ENCODE assay signal across 3 cellular contexts in the genomic region with DNA sequence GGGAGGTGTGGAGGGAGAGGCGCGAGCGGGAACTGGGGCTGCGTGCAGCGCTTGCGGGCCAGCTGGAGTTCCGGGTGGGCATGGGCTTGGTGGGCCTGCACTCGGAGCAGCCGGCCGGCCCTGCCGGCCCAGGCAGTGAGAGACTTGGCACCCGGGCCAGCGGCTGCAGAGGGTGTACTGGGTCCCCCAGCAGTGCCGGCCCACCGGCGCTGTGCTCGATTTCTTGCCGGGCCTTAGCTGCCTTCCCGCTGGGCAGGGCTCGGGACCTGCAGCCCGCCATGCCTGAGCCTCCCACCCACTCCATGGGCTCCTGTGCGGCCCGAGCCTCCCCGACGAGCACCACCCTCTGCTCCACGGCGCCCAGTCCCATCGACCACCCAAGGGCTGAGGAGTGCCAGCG.
TF ChIP-seq lines count a peak whose summit lies in the region.

No MANE protein-coding gene starts in this region.

TF ChIP-seq in HEK293, 187 proteins besides CTCF, POLR2A, EP300 and RAD21:
- peak; percentile 18 for TF ChIP-seq ZNF202 (tag by site-specific recombination; IDR thresholded peaks at IDR 0.05; ENCODE audit: borderline replicate concordance)
TF ChIP-seq in HEK293: peak in this region for 1; not testable (repeated sequence) for 186.

TF ChIP-seq in K562, 482 proteins besides CTCF, POLR2A, EP300 and RAD21:
- 0 out of 2 replicates have a peak, but pooled peaks have one; percentile 18 for TF ChIP-seq POLR2G (IDR thresholded peaks at IDR 0.05; ENCODE audit: low read depth, low read length)
- TF ChIP-seq NR3C1 (CRISPR knock-in tag; IDR thresholded peaks at IDR 0.05), result 0 out of 2 replicates have a peak, but pooled peaks have one; percentile 25
- TF ChIP-seq, protein P1, sequence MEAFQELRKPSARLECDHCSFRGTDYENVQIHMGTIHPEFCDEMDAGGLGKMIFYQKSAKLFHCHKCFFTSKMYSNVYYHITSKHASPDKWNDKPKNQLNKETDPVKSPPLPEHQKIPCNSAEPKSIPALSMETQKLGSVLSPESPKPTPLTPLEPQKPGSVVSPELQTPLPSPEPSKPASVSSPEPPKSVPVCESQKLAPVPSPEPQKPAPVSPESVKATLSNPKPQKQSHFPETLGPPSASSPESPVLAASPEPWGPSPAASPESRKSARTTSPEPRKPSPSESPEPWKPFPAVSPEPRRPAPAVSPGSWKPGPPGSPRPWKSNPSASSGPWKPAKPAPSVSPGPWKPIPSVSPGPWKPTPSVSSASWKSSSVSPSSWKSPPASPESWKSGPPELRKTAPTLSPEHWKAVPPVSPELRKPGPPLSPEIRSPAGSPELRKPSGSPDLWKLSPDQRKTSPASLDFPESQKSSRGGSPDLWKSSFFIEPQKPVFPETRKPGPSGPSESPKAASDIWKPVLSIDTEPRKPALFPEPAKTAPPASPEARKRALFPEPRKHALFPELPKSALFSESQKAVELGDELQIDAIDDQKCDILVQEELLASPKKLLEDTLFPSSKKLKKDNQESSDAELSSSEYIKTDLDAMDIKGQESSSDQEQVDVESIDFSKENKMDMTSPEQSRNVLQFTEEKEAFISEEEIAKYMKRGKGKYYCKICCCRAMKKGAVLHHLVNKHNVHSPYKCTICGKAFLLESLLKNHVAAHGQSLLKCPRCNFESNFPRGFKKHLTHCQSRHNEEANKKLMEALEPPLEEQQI (IDR thresholded peaks at IDR 0.05), result 0 out of 2 replicates have a peak, but pooled peaks have one; percentile 31

TF ChIP-seq in HepG2, 621 proteins besides CTCF, POLR2A, EP300 and RAD21:
- 0 out of 2 replicates have a peak, but pooled peaks have one; percentile 9 for TF ChIP-seq ZNF687 (CRISPR knock-in tag; IDR thresholded peaks at IDR 0.05)
